7 cellular contexts compared by ENCODE assay signal in genomic region chr1:16779525-16779924, GRCh38. TPM values are rescaled to one million over a fixed set of nuclear protein-coding genes. Genes with fewer than 3 reads are reported as not detected.
DNase-seq lines count a peak whose midpoint lies in the region; TF ChIP-seq lines count a peak whose summit lies in the region.
"Not testable (repeated sequence)": the region's sequence is repeated elsewhere in the genome, so short reads cannot be mapped to it uniquely, and the experiment has no call there.
"Had no signal": no experiment of that assay in that cellular context is flagged by ENCODE, and none has a peak within 500 bp of the region (broad histone marks: within the 10 kb centered on the region; RNA-seq: fewer than 3 reads in every experiment).

No MANE protein-coding gene starts in this region.

- not testable (repeated sequence) for H3K27ac ChIP-seq in H9 (ENCODE audit: insufficient read length, low read depth, low read length); neural progenitor cell

- not testable (repeated sequence) for H3K27me3 ChIP-seq in H9 (ENCODE audit: insufficient read depth, low read length)
- peaks cover 12% of the 10 kb centered on the region for H3K27me3 ChIP-seq in neural progenitor cell

- not testable (repeated sequence) for H3K4me1 ChIP-seq in H9 (ENCODE audit: insufficient read depth, low read length); neural progenitor cell

- H3K36me3 Mint-ChIP-seq in H9 (ENCODE audit: insufficient read depth in 1 of 3, low read depth in 3 of 3); neural progenitor cell; type B pancreatic cell: not testable (repeated sequence)

- not testable (repeated sequence) for H4K91ac ChIP-seq in H9 (ENCODE audit: insufficient read length, low read depth, low read length)

- H4K8ac ChIP-seq in H9 (replicated peaks; ENCODE audit: insufficient read length, low read depth, low read length) = not testable (repeated sequence)

- WGBS in H9 (ENCODE audit: extremely low coverage, insufficient read length, low lambda C conversion rate) = no CpG with 5 or more reads among the region's 5 CpGs

- not testable (repeated sequence) for H3K4me1 Mint-ChIP-seq in H9; neural progenitor cell; type B pancreatic cell (ENCODE audit: unreplicated experiment)

- H3K79me2 ChIP-seq in H9 (ENCODE audit: insufficient read depth, low read length); neural progenitor cell (ENCODE audit: low read depth): not testable (repeated sequence)

- H3K4me3 ChIP-seq in neural progenitor cell = not testable (repeated sequence)

- not testable (repeated sequence) for H3K4me2 ChIP-seq in H9 (ENCODE audit: insufficient read depth, insufficient read length, low read length); neural progenitor cell

- not testable (repeated sequence) for H4K5ac ChIP-seq in H9 (ENCODE audit: insufficient read length, low read depth, low read length)

- not testable (repeated sequence) for H3K9me3 Mint-ChIP-seq in H9, neural progenitor cell, type B pancreatic cell

- H2AK5ac ChIP-seq in H9 (ENCODE audit: insufficient read length, low read length) = not testable (repeated sequence)

- not testable (repeated sequence) for H3K36me3 ChIP-seq in neural progenitor cell

- not testable (repeated sequence) for TF ChIP-seq CTCF in H9 (conservative IDR thresholded peaks at IDR 0.05); neural progenitor cell (IDR thresholded peaks at IDR 0.05); type B pancreatic cell (conservative IDR thresholded peaks at IDR 0.05)

- H3K27me3 Mint-ChIP-seq in H9 (ENCODE audit: low read depth) = peaks cover 23% of the 10 kb centered on the region
- not testable (repeated sequence) for H3K27me3 Mint-ChIP-seq in neural progenitor cell (ENCODE audit: insufficient read depth, low read depth)
- H3K27me3 Mint-ChIP-seq in type B pancreatic cell = peaks cover 21% of the 10 kb centered on the region

- H2BK120ac ChIP-seq in H9 (ENCODE audit: low read depth, low read length, poor library complexity, severe bottlenecking) = not testable (repeated sequence)

- H3K14ac ChIP-seq in H9 (ENCODE audit: insufficient read depth, low read length) = not testable (repeated sequence)

- H3K23ac ChIP-seq in H9 (ENCODE audit: insufficient read length, low read depth, low read length) = not testable (repeated sequence)

- not testable (repeated sequence) for H3K9me3 ChIP-seq in H9 (ENCODE audit: control insufficient read depth, low read depth, low read length); neural progenitor cell (ENCODE audit: low read depth)

- not testable (repeated sequence) for H3K18ac ChIP-seq in H9 (ENCODE audit: insufficient read length, low read depth, low read length)

- DNase-seq in H9 = peak; percentile 20
- DNase-seq in ecto neural progenitor cell (ENCODE audit: low spot score) = peak; percentile 39
- peak; percentile 4 for DNase-seq in fibroblast of gingiva (ENCODE audit: low read depth)
- DNase-seq in islet precursor cell = peak; percentile 36
- DNase-seq in neural progenitor cell (ENCODE audit: low spot score) = not testable (repeated sequence)
- DNase-seq in type B pancreatic cell (ENCODE audit: extremely low spot score, unreplicated experiment) = peak; percentile 66

- H3K4me3 Mint-ChIP-seq in H9, neural progenitor cell, type B pancreatic cell: not testable (repeated sequence)

- not testable (repeated sequence) for H3K27ac Mint-ChIP-seq in H9
- peak overlapping the region; percentile 53 for H3K27ac Mint-ChIP-seq in neural progenitor cell
- peak overlapping the region; percentile 5 for H3K27ac Mint-ChIP-seq in type B pancreatic cell

- not testable (repeated sequence) for H2BK15ac ChIP-seq in H9 (ENCODE audit: low read depth, low read length)

- H4K20me1 ChIP-seq in H9 (ENCODE audit: control insufficient read depth, insufficient read depth, insufficient read length); neural progenitor cell (ENCODE audit: low read depth): not testable (repeated sequence)

- H3K9ac ChIP-seq in H9 (ENCODE audit: extremely low read depth, insufficient read length, low read length); neural progenitor cell: not testable (repeated sequence)

- H2BK20ac ChIP-seq in H9 (ENCODE audit: low read depth, low read length, poor library complexity, severe bottlenecking) = not testable (repeated sequence)

- not testable (repeated sequence) for H2AFZ ChIP-seq in H9 (ENCODE audit: low read length); neural progenitor cell (replicated peaks)

- not testable (repeated sequence) for H3K4ac ChIP-seq in H9 (ENCODE audit: low read depth, low read length)

- not testable (repeated sequence) for H3F3A ChIP-seq in neural progenitor cell (ENCODE audit: low read depth)

- not testable (repeated sequence) for H2BK5ac ChIP-seq in H9 (ENCODE audit: insufficient read length, low read length)

- H3K79me1 ChIP-seq in H9 (ENCODE audit: insufficient read depth, low read depth, low read length, poor library complexity, severe bottlenecking) = not testable (repeated sequence)

- not testable (repeated sequence) for H3K56ac ChIP-seq in H9 (ENCODE audit: insufficient read length, low read depth, low read length)

- not testable (repeated sequence) for H3T11ph ChIP-seq in H9 (ENCODE audit: low read length)

- not testable (repeated sequence) for H3K23me2 ChIP-seq in H9 (ENCODE audit: insufficient read length, low read depth, low read length, poor library complexity, severe bottlenecking)

- not testable (repeated sequence) for H2BK12ac ChIP-seq in H9 (ENCODE audit: insufficient read length, low read depth, low read length)

RNA-seq across cellular contexts. Expression of gene RNU1-4, which starts 39.2 kb away (rescaled TPM):
- total RNA-seq in H9 (2021) (1,874 and 2,051 TPM in 2 replicates), neural progenitor cell (ENCODE audit: low replicate concordance) (under 0.01 TPM in 2 replicates), type B pancreatic cell (ENCODE audit: low replicate concordance) (2,993 and 3,564 TPM in 2 replicates)
- total RNA-seq: GM23248 had no signal

Comparison
In these comparisons a context has a peak if more than half of its experiments do, and no peak if none do; other contexts are left out.
1. RNA of gene RNU1-4, which starts 39.2 kb away (total RNA-seq): 2,993 to 3,564 TPM in type B pancreatic cell and 1,874 to 2,051 TPM in H9; under 0.01 TPM in neural progenitor cell; every median in the first group is over 1,000 times any median in the second.